In genomic region chr4:142607976-142608375, GRCh38 we compare ENCODE assay signal across 17 cellular contexts.
A peak's percentile ranks its signal among the peaks of the same experiment; 100 is the strongest.
DNase-seq lines count a peak whose midpoint lies in the region; ATAC-seq, FAIRE-seq and TF ChIP-seq lines count a peak whose summit lies in the region.
"Had no signal": no experiment of that assay in that cellular context is flagged by ENCODE, and none has a peak within 500 bp of the region (broad histone marks: within the 10 kb centered on the region; RNA-seq: fewer than 3 reads in every experiment).

No MANE protein-coding gene starts in this region.

- H3K4me2 ChIP-seq in Karpas-422 (ENCODE audit: low read depth, low read length, poor library complexity, severe bottlenecking) = no peak overlapping the region

- no peaks in the 10 kb centered on the region for H3K27me3 ChIP-seq in pancreas
- H3K27me3 ChIP-seq in Karpas-422 (ENCODE audit: low read length) = no peaks in the 10 kb centered on the region

- no peak overlapping the region for H2AFZ ChIP-seq in Karpas-422 (ENCODE audit: low read length)
- H2AFZ ChIP-seq: GM23248 had no signal

- H3K27ac ChIP-seq in pancreas (peak overlapping the region in 1 of 4 donors; percentile 20), Karpas-422 (ENCODE audit: low read length) (no peak overlapping the region)
- H3K27ac ChIP-seq: GM23248 had no signal

- DNase-seq in COLO668 (lab: John Stamatoyannopoulos, UW; ENCODE audit: unreplicated experiment) (peak; percentile 7), HT-29 (ENCODE audit: low spot score) (peak; percentile 50), kidney tubule cell (ENCODE audit: low spot score) (peak; percentile 15), pancreas (no peak), Karpas-422 (no peak), medulla oblongata (ENCODE audit: extremely low spot score) (no peak)
- DNase-seq: C1 segment of cervical spinal cord; CD4-positive, alpha-beta T cell; DMS153; GF-D8; GM23248 had no signal

- H3K9me3 ChIP-seq in pancreas (no peaks in the 10 kb centered on the region), Karpas-422 (ENCODE audit: low read length) (peaks cover 21% of the 10 kb centered on the region)

- peaks cover 6 to 9% (median 8%) of the 10 kb centered on the region in 3 donors for H3K4me1 ChIP-seq in pancreas
- H3K4me1 ChIP-seq in Karpas-422 (ENCODE audit: low read length) = no peaks in the 10 kb centered on the region

- H3K9ac ChIP-seq in Karpas-422 (ENCODE audit: low read length) = no peak overlapping the region
- H3K9ac ChIP-seq: GM23248 had no signal

- no peak for FAIRE-seq in pancreas (lab: Jason Lieb, UNC)
- FAIRE-seq: A204.1, D721Med, H54 had no signal

- no peaks in the 10 kb centered on the region for H3K79me2 ChIP-seq in Karpas-422 (ENCODE audit: low read length)

- no peaks in the 10 kb centered on the region for H3K9me2 ChIP-seq in Karpas-422 (replicated peaks; ENCODE audit: insufficient read depth, low read length)

- 82 to 83% methylated on average over 1 of the region's 1 CpG for WGBS in pancreas, 2 donors

- H3K36me3 ChIP-seq in pancreas (no peaks in the 10 kb centered on the region), Karpas-422 (ENCODE audit: insufficient read depth, low read length) (no peaks in the 10 kb centered on the region)

- H3K4me3 ChIP-seq in pancreas (no peak overlapping the region), Karpas-422 (ENCODE audit: low read length) (no peak overlapping the region)
- H3K4me3 ChIP-seq: GM23248 had no signal

- no peak for TF ChIP-seq CTCF in pancreas (IDR thresholded peaks at IDR 0.05)

- intact Hi-C loops in pancreas (cut with DNase I) = no loop called here

- ATAC-seq in pancreas (peak in 3 of 4 donors; percentile 60 to 79 (median 64)), HG03175 (IDR thresholded peaks at IDR 0.05; ENCODE audit: unreplicated experiment) (no peak), HG03439 (IDR thresholded peaks at IDR 0.05; ENCODE audit: unreplicated experiment) (no peak)
- ATAC-seq: HCT116 had no signal

- no peaks in the 10 kb centered on the region for H4K20me1 ChIP-seq in Karpas-422 (ENCODE audit: insufficient read depth, low read depth, low read length)

Comparison
In these comparisons a context has a peak if more than half of its experiments do, and no peak if none do; other contexts are left out.
1. DNase-seq: peak in COLO668 (single experiment), HT-29 (single experiment) and kidney tubule cell (single experiment); none in pancreas (0 of 6), Karpas-422 (single experiment) and medulla oblongata (single experiment).
2. ATAC-seq: peak in pancreas (3 of 4); none in HG03175 (single experiment) and HG03439 (single experiment).